Comparison of ENCODE assay signal across 22 cellular contexts in genomic region chr6:43211960-43212359, GRCh38. TPM values are rescaled to one million over a fixed set of nuclear protein-coding genes. Genes with fewer than 3 reads are reported as not detected.
A peak's percentile ranks its signal among the peaks of the same experiment; 100 is the strongest.
DNase-seq lines count a peak whose midpoint lies in the region; ATAC-seq, FAIRE-seq and TF ChIP-seq lines count a peak whose summit lies in the region.
"Had no signal": no experiment of that assay in that cellular context is flagged by ENCODE, and none has a peak within 500 bp of the region (broad histone marks: within the 10 kb centered on the region; RNA-seq: fewer than 3 reads in every experiment).

No MANE protein-coding gene starts in this region.

- no peaks in the 10 kb centered on the region for H3K9me1 ChIP-seq in endothelial cell of umbilical vein (replicated peaks; ENCODE audit: control insufficient read depth, extremely low read depth, insufficient read depth, low read length)

- POLR2A ChIA-PET in OCI-LY7 (lab: Charles Lee) (interaction anchor here (0.6 to 0.7 kb wide), 2 partner anchors 30 to 760 kb away, joined by 3 to 5 read pairs; partner anchors contain the start of genes CUL9 and TRERF1), endothelial cell of umbilical vein (lab: Charles Lee) (no interaction called here)

- no peak overlapping the region for H3K4me2 ChIP-seq in GM23338
- no peak overlapping the region for H3K4me2 ChIP-seq in OCI-LY7 (ENCODE audit: low read length)
- H3K4me2 ChIP-seq in endothelial cell of umbilical vein (ENCODE audit: insufficient read depth, low read length) = no peak overlapping the region
- no peak overlapping the region for H3K4me2 ChIP-seq in osteoblast (ENCODE audit: insufficient read depth, low read length)

- CTCF ChIA-PET in OCI-LY7 (lab: Charles Lee; ENCODE audit: unreplicated experiment) (no interaction called here), endothelial cell of umbilical vein (lab: Charles Lee) (interaction anchor here (1.0 to 1.6 kb wide), 5 partner anchors 11 to 122 kb away, joined by 3 to 8 read pairs (median 4); partner anchors contain the start of gene DNPH1)
- CTCF ChIA-PET in activated naive CD4-positive, alpha-beta T cell treated with anti-CD3 and anti-CD28 coated beads for 36 hours (lab: Charles Lee) = interaction anchor here (1.0 kb wide), 1 partner anchor 14 kb away, joined by 3 read pairs; no protein-coding TSS in a partner anchor

- H4K20me1 ChIP-seq in GM23338 (replicated peaks; ENCODE audit: insufficient read depth) (no peaks in the 10 kb centered on the region), OCI-LY7 (ENCODE audit: insufficient read depth, low read length) (no peaks in the 10 kb centered on the region), endothelial cell of umbilical vein (replicated peaks; ENCODE audit: control insufficient read depth, extremely low read depth, insufficient read depth, low read length) (no peaks in the 10 kb centered on the region), osteoblast (ENCODE audit: insufficient read depth, low read length) (no peaks in the 10 kb centered on the region)

- H3K27me3 Mint-ChIP-seq in GM23338 (ENCODE audit: insufficient read depth, low read depth, poor library complexity) = peaks cover 2% of the 10 kb centered on the region
- no peaks in the 10 kb centered on the region for H3K27me3 Mint-ChIP-seq in activated naive CD4-positive, alpha-beta T cell treated with anti-CD3 and anti-CD28 coated beads for 36 hours (ENCODE audit: low read depth)
- H3K27me3 Mint-ChIP-seq: activated naive CD8-positive, alpha-beta T cell treated with anti-CD3 and anti-CD28 coated beads, Interleukin-2, amount 50 U/mL, for 24 hours had no signal

- peak; percentile 14 to 50; a peak in 2 of 4 replicates for TF ChIP-seq CTCF in GM23338 (conservative IDR thresholded peaks at IDR 0.05; ENCODE audit: low read depth in 2 of 2)
- TF ChIP-seq CTCF in OCI-LY7 (conservative IDR thresholded peaks at IDR 0.05; ENCODE audit: low read length) = peak; percentile 43; the same call in 1 of the 2 replicates
- TF ChIP-seq CTCF in endothelial cell of umbilical vein (IDR thresholded peaks at IDR 0.05; ENCODE audit: extremely low read depth in 1 of 2, insufficient read depth in 1 of 2, low read depth in 1 of 2, low read length in 2 of 2) = peak in 1 of 2 donors; percentile 27
- TF ChIP-seq CTCF in osteoblast (IDR thresholded peaks at IDR 0.05; ENCODE audit: extremely low read depth, low read depth, low read length) = no peak

- ATAC-seq in GM23338 = peak; percentile 63
- ATAC-seq: activated naive CD8-positive, alpha-beta T cell treated with anti-CD3 and anti-CD28 coated beads, Interleukin-2, amount 50 U/mL, for 24 hours had no signal

- H3K27me3 ChIP-seq in GM23338 (ENCODE audit: insufficient read depth) (no peaks in the 10 kb centered on the region), endothelial cell of umbilical vein (ENCODE audit: control insufficient read depth in 2 of 2, insufficient read depth in 2 of 2, low read length in 2 of 2) (no peaks in the 10 kb centered on the region), osteoblast (ENCODE audit: insufficient read depth, low read length) (no peaks in the 10 kb centered on the region)
- H3K27me3 ChIP-seq: breast epithelium, esophagus squamous epithelium, MG63, tibial nerve had no signal

- H3K4me3 Mint-ChIP-seq in GM23338 = no peak overlapping the region
- H3K4me3 Mint-ChIP-seq in activated naive CD4-positive, alpha-beta T cell treated with anti-CD3 and anti-CD28 coated beads for 36 hours = no peak overlapping the region
- H3K4me3 Mint-ChIP-seq: activated naive CD8-positive, alpha-beta T cell treated with anti-CD3 and anti-CD28 coated beads, Interleukin-2, amount 50 U/mL, for 24 hours had no signal

- no peak overlapping the region for H3K9ac ChIP-seq in endothelial cell of umbilical vein (replicated peaks; ENCODE audit: extremely low read depth, insufficient read depth, low read length)

- H3K4me3 ChIP-seq in GM23338 (no peak overlapping the region), OCI-LY7 (ENCODE audit: low read depth, low read length, poor library complexity, severe bottlenecking) (no peak overlapping the region), endothelial cell of umbilical vein (replicated peaks in 1 of 3; ENCODE audit: insufficient read depth in 1 of 3, low read depth in 1 of 3, low read length in 3 of 3) (no peak overlapping the region), osteoblast (ENCODE audit: insufficient read depth, low read length) (no peak overlapping the region)
- H3K4me3 ChIP-seq: breast epithelium, esophagus squamous epithelium, MG63, tibial nerve had no signal

- H3K79me2 ChIP-seq in GM23338 (replicated peaks; ENCODE audit: insufficient read depth) = no peaks in the 10 kb centered on the region
- no peaks in the 10 kb centered on the region for H3K79me2 ChIP-seq in OCI-LY7 (ENCODE audit: insufficient read depth, low read depth, low read length)
- H3K79me2 ChIP-seq in endothelial cell of umbilical vein (ENCODE audit: control insufficient read depth, insufficient read depth, low read length) = no peaks in the 10 kb centered on the region
- H3K79me2 ChIP-seq in osteoblast (ENCODE audit: insufficient read depth, low read length) = no peaks in the 10 kb centered on the region

- H3K9me2 ChIP-seq in GM23338 (ENCODE audit: insufficient read depth) = no peaks in the 10 kb centered on the region
- no peaks in the 10 kb centered on the region for H3K9me2 ChIP-seq in OCI-LY7 (ENCODE audit: insufficient read depth, low read length)

- H3K4me1 Mint-ChIP-seq in GM23338 = peaks cover 3% of the 10 kb centered on the region
- H3K4me1 Mint-ChIP-seq in activated naive CD4-positive, alpha-beta T cell treated with anti-CD3 and anti-CD28 coated beads for 36 hours (ENCODE audit: low read depth) = no peaks in the 10 kb centered on the region
- H3K4me1 Mint-ChIP-seq: activated naive CD8-positive, alpha-beta T cell treated with anti-CD3 and anti-CD28 coated beads, Interleukin-2, amount 50 U/mL, for 24 hours had no signal

- BruUV-seq in OCI-LY7 (replicated peaks; lab: Mats Ljungman, UMichigan) (no TSS peak), endothelial cell of umbilical vein (replicated peaks; lab: Mats Ljungman, UMichigan) (no TSS peak)

- DNase-seq in GM23338 (ENCODE audit: low spot score) = no peak
- DNase-seq in OCI-LY7 (ENCODE audit: low spot score) = no peak
- peak; percentile 48 for DNase-seq in endothelial cell of umbilical vein (ENCODE audit: low read depth, low spot score)
- DNase-seq in osteoblast (ENCODE audit: insufficient read length, low spot score, missing footprints) = peak; percentile 6
- no peak for DNase-seq in pons (ENCODE audit: low spot score)
- DNase-seq in activated naive CD4-positive, alpha-beta T cell treated with anti-CD3 and anti-CD28 coated beads for 36 hours = no peak
- no peak for DNase-seq in activated CD4-positive, CD25-positive, alpha-beta regulatory T cell treated with anti-CD3 and anti-CD28 coated beads, Interleukin-2, amount 50 U/mL, for 72 hours
- DNase-seq: activated naive CD8-positive, alpha-beta T cell treated with anti-CD3 and anti-CD28 coated beads, Interleukin-2, amount 50 U/mL, for 24 hours; esophagus squamous epithelium; glutamatergic neuron; GOT3; IMR-90; MG63; NCI-H146; NCI-H226; stimulated activated naive CD4-positive, alpha-beta T cell treated with Interleukin-2 at 50 U/mL for 16 hours; T1000 had no signal

- no peaks in the 10 kb centered on the region; the same call in 2 of the 3 replicates for H3K36me3 Mint-ChIP-seq in GM23338 (ENCODE audit: low read depth)
- H3K36me3 Mint-ChIP-seq in activated naive CD4-positive, alpha-beta T cell treated with anti-CD3 and anti-CD28 coated beads for 36 hours (ENCODE audit: low read depth) = peaks cover 11% of the 10 kb centered on the region

- H3K27ac ChIP-seq in GM23338 (ENCODE audit: low read depth) (no peak overlapping the region), OCI-LY7 (ENCODE audit: low read depth, low read length, poor library complexity, severe bottlenecking) (no peak overlapping the region), endothelial cell of umbilical vein (ENCODE audit: insufficient read depth, low read depth, low read length) (no peak overlapping the region), osteoblast (ENCODE audit: low read depth, low read length) (no peak overlapping the region)
- H3K27ac ChIP-seq: breast epithelium, esophagus squamous epithelium, tibial nerve had no signal

- H3K9me3 ChIP-seq in OCI-LY7 (ENCODE audit: low read length) (no peaks in the 10 kb centered on the region), endothelial cell of umbilical vein (replicated peaks; ENCODE audit: control insufficient read depth, insufficient read depth, low read length) (no peaks in the 10 kb centered on the region), osteoblast (ENCODE audit: low read depth, low read length) (no peaks in the 10 kb centered on the region)
- H3K9me3 ChIP-seq: breast epithelium, esophagus squamous epithelium, MG63, tibial nerve had no signal

- H3F3A ChIP-seq in GM23338 (replicated peaks; ENCODE audit: low read depth) = no peaks in the 10 kb centered on the region

- H3K9me3 Mint-ChIP-seq in GM23338 = no peaks in the 10 kb centered on the region
- no peaks in the 10 kb centered on the region for H3K9me3 Mint-ChIP-seq in activated naive CD4-positive, alpha-beta T cell treated with anti-CD3 and anti-CD28 coated beads for 36 hours
- H3K9me3 Mint-ChIP-seq: activated naive CD8-positive, alpha-beta T cell treated with anti-CD3 and anti-CD28 coated beads, Interleukin-2, amount 50 U/mL, for 24 hours; activated T-helper 2 cell treated with anti-CD3 and anti-CD28 coated beads, Interferon-gamma antibody, Interleukin-2, Interleukin-4, amounts not matched to agents 10 μg/mL and 5 μg/mL and 100 μg/mL, durations not matched to agents 14 hours and 24 hours and 36 hours had no signal

- no peak overlapping the region for H3K27ac Mint-ChIP-seq in GM23338
- H3K27ac Mint-ChIP-seq in activated naive CD4-positive, alpha-beta T cell treated with anti-CD3 and anti-CD28 coated beads for 36 hours = no peak overlapping the region
- H3K27ac Mint-ChIP-seq: activated naive CD8-positive, alpha-beta T cell treated with anti-CD3 and anti-CD28 coated beads, Interleukin-2, amount 50 U/mL, for 24 hours; activated T-helper 2 cell treated with anti-CD3 and anti-CD28 coated beads, Interferon-gamma antibody, Interleukin-2, Interleukin-4, amounts not matched to agents 10 μg/mL and 5 μg/mL and 100 μg/mL, durations not matched to agents 14 hours and 24 hours and 36 hours had no signal

- intact Hi-C loops in OCI-LY7 (cut with micrococcal nuclease; ENCODE audit: unreplicated experiment) = no loop called here
- intact Hi-C loops in endothelial cell of umbilical vein (cut with micrococcal nuclease) = no loop called here
- intact Hi-C loops in activated naive CD4-positive, alpha-beta T cell treated with anti-CD3 and anti-CD28 coated beads for 36 hours (cut with micrococcal nuclease) = no loop called here

- peak; percentile 55 for FAIRE-seq in endothelial cell of umbilical vein (lab: Jason Lieb, UNC)

- dilution Hi-C loops in endothelial cell of umbilical vein (cut with MboI; ENCODE audit: extremely low pct_ligation_motif_present, low sequenced_read_pairs) = no loop called here

- TF ChIP-seq POLR2A in endothelial cell of umbilical vein (IDR thresholded peaks at IDR 0.05; ENCODE audit: low read depth, low read length) = no peak

- H2AFZ ChIP-seq in GM23338 (no peak overlapping the region), OCI-LY7 (ENCODE audit: low read length) (no peak overlapping the region), endothelial cell of umbilical vein (ENCODE audit: low read depth, low read length) (no peak overlapping the region), osteoblast (ENCODE audit: low read length) (no peak overlapping the region)

- H3K36me3 ChIP-seq in GM23338 (ENCODE audit: insufficient read depth) = no peaks in the 10 kb centered on the region
- no peaks in the 10 kb centered on the region for H3K36me3 ChIP-seq in OCI-LY7 (ENCODE audit: insufficient read depth, low read length)
- peaks cover 0 to 19% of the 10 kb centered on the region in 2 experiments for H3K36me3 ChIP-seq in endothelial cell of umbilical vein (ENCODE audit: control insufficient read depth in 2 of 2, extremely low read depth in 1 of 2, insufficient read depth in 2 of 2, low read length in 2 of 2)
- H3K36me3 ChIP-seq in osteoblast (ENCODE audit: insufficient read depth, low read length) = peaks cover 32% of the 10 kb centered on the region
- H3K36me3 ChIP-seq: breast epithelium, MG63 had no signal

- H3K4me1 ChIP-seq in GM23338 (ENCODE audit: insufficient read depth) (no peaks in the 10 kb centered on the region), OCI-LY7 (ENCODE audit: insufficient read depth, low read length, poor library complexity, severe bottlenecking) (no peaks in the 10 kb centered on the region), endothelial cell of umbilical vein (ENCODE audit: control insufficient read depth, extremely low read depth, insufficient read depth, low read length) (peaks cover 18% of the 10 kb centered on the region), osteoblast (ENCODE audit: insufficient read depth, low read length) (no peaks in the 10 kb centered on the region)
- H3K4me1 ChIP-seq: breast epithelium, esophagus squamous epithelium, tibial nerve had no signal

RNA-seq across cellular contexts. Expression of gene DNPH1, which starts 17.3 kb away (rescaled TPM):
- total RNA-seq in GM23338 (2014; rRNA removed; shearing (Covaris generic)) = 18.0 and 29.2 TPM in 2 replicates
- polyA plus RNA-seq in GM23338 (2016; fragmentation: Nextera tagmentation; extraction: Ambion mirVana) = 43.4 and 50.0 TPM in 2 replicates
- 111 and 126 TPM in 2 replicates for total RNA-seq in OCI-LY7 (2014; rRNA removed; shearing (Covaris generic))
- 58.7 and 65.5 TPM in 2 replicates for total RNA-seq in OCI-LY7 (2022)
- total RNA-seq in endothelial cell of umbilical vein = 34.3 and 37.7 TPM in 2 replicates
- polyA plus RNA-seq in endothelial cell of umbilical vein = 120 and 131 TPM in 2 replicates
- polyA plus RNA-seq in endothelial cell of umbilical vein (2011; cell fraction: cytosol; rRNA removed) = 65.8 and 81.7 TPM in 2 replicates
- 22.2 and 25.2 TPM in 2 replicates for polyA plus RNA-seq in endothelial cell of umbilical vein (2011; cell fraction: nucleus; rRNA removed)
- 30.6 and 50.9 TPM in 2 replicates for polyA plus RNA-seq in endothelial cell of umbilical vein (2012)
- polyA minus RNA-seq in endothelial cell of umbilical vein = 17.8 and 20.9 TPM in 2 replicates
- 58.5 TPM for polyA minus RNA-seq in endothelial cell of umbilical vein (2011; cell fraction: cytosol; rRNA and poly(A)+ RNA removed)
- 5.5 and 6.8 TPM in 2 replicates for polyA minus RNA-seq in endothelial cell of umbilical vein (2011; cell fraction: nucleus; rRNA and poly(A)+ RNA removed)
- total RNA-seq in osteoblast = 32.9 and 33.3 TPM in 2 replicates
- total RNA-seq in activated naive CD4-positive, alpha-beta T cell treated with anti-CD3 and anti-CD28 coated beads for 36 hours = 10 to 100 TPM; 59.7 to 59.8 TPM

RNA-seq across cellular contexts. Expression of gene CUL9, which starts 30.0 kb away (rescaled TPM):
- total RNA-seq in GM23338 (2014; rRNA removed; shearing (Covaris generic)) = 11.3 and 14.2 TPM in 2 replicates
- polyA plus RNA-seq in GM23338 (2016; fragmentation: Nextera tagmentation; extraction: Ambion mirVana) (2.6 and 4.9 TPM in 2 replicates), endothelial cell of umbilical vein (36.5 and 38.7 TPM in 2 replicates)
- 27.4 and 37.0 TPM in 2 replicates for total RNA-seq in OCI-LY7 (2014; rRNA removed; shearing (Covaris generic))
- total RNA-seq in OCI-LY7 (2022) (31.1 and 32.9 TPM in 2 replicates), endothelial cell of umbilical vein (43.9 and 46.0 TPM in 2 replicates), osteoblast (34.4 and 34.5 TPM in 2 replicates)
- 13.9 and 16.1 TPM in 2 replicates for polyA plus RNA-seq in endothelial cell of umbilical vein (2011; cell fraction: cytosol; rRNA removed)
- 209 and 248 TPM in 2 replicates for polyA plus RNA-seq in endothelial cell of umbilical vein (2011; cell fraction: nucleus; rRNA removed)
- polyA plus RNA-seq in endothelial cell of umbilical vein (2012) = 15.4 and 24.4 TPM in 2 replicates
- polyA minus RNA-seq in endothelial cell of umbilical vein = 48.9 and 51.7 TPM in 2 replicates
- 10.0 TPM for polyA minus RNA-seq in endothelial cell of umbilical vein (2011; cell fraction: cytosol; rRNA and poly(A)+ RNA removed)
- 59.2 and 76.5 TPM in 2 replicates for polyA minus RNA-seq in endothelial cell of umbilical vein (2011; cell fraction: nucleus; rRNA and poly(A)+ RNA removed)
- 10 to 100 TPM; 43.1 to 49.3 TPM for total RNA-seq in activated naive CD4-positive, alpha-beta T cell treated with anti-CD3 and anti-CD28 coated beads for 36 hours

RNA-seq across cellular contexts. Expression of gene TTBK1, which starts 31.3 kb away (rescaled TPM):
- 1.1 and 1.2 TPM in 2 replicates for total RNA-seq in GM23338 (2014; rRNA removed; shearing (Covaris generic))
- polyA plus RNA-seq in GM23338 (2016; fragmentation: Nextera tagmentation; extraction: Ambion mirVana) (0.14 and 0.29 TPM in 2 replicates), endothelial cell of umbilical vein (0.06 TPM in 2 replicates)
- total RNA-seq in OCI-LY7 (2014; rRNA removed; shearing (Covaris generic)) = 0.05 and 0.35 TPM in 2 replicates
- total RNA-seq in OCI-LY7 (2022) (1.5 and 1.7 TPM in 2 replicates), endothelial cell of umbilical vein (0.12 TPM in 1 of 2 replicates, not detected in the other), osteoblast (under 0.01 TPM in 1 of 2 replicates, not detected in the other)
- 0.01 TPM in 2 replicates for polyA plus RNA-seq in endothelial cell of umbilical vein (2011; cell fraction: cytosol; rRNA removed)
- 0.10 and 0.14 TPM in 2 replicates for polyA plus RNA-seq in endothelial cell of umbilical vein (2011; cell fraction: nucleus; rRNA removed)
- 0.04 and 0.07 TPM in 2 replicates for polyA plus RNA-seq in endothelial cell of umbilical vein (2012)
- polyA minus RNA-seq in endothelial cell of umbilical vein = 0.06 and 0.19 TPM in 2 replicates
- not detected for polyA minus RNA-seq in endothelial cell of umbilical vein (2011; cell fraction: cytosol; rRNA and poly(A)+ RNA removed)
- 0.10 and 0.14 TPM in 2 replicates for polyA minus RNA-seq in endothelial cell of umbilical vein (2011; cell fraction: nucleus; rRNA and poly(A)+ RNA removed)
- under 1 TPM in 1 of 2 experiments, not detected in 1; 0.02 TPM for total RNA-seq in activated naive CD4-positive, alpha-beta T cell treated with anti-CD3 and anti-CD28 coated beads for 36 hours
- total RNA-seq: IMR-90, RPMI7951, tibial nerve had no signal
- polyA plus RNA-seq: BJ had no signal

RNA-seq across cellular contexts. Expression of gene SRF, which starts 40.9 kb away (rescaled TPM):
- total RNA-seq in GM23338 (2014; rRNA removed; shearing (Covaris generic)) = 49.7 and 54.9 TPM in 2 replicates
- polyA plus RNA-seq in GM23338 (2016; fragmentation: Nextera tagmentation; extraction: Ambion mirVana) (9.9 and 13.4 TPM in 2 replicates), endothelial cell of umbilical vein (55.8 and 61.5 TPM in 2 replicates)
- total RNA-seq in OCI-LY7 (2014; rRNA removed; shearing (Covaris generic)) = 17.6 and 22.8 TPM in 2 replicates
- total RNA-seq in OCI-LY7 (2022) (23.1 and 24.2 TPM in 2 replicates), endothelial cell of umbilical vein (34.4 and 36.2 TPM in 2 replicates), osteoblast (17.7 and 20.6 TPM in 2 replicates)
- 37.8 and 42.6 TPM in 2 replicates for polyA plus RNA-seq in endothelial cell of umbilical vein (2011; cell fraction: cytosol; rRNA removed)
- 47.5 and 47.9 TPM in 2 replicates for polyA plus RNA-seq in endothelial cell of umbilical vein (2011; cell fraction: nucleus; rRNA removed)
- 21.5 and 25.2 TPM in 2 replicates for polyA plus RNA-seq in endothelial cell of umbilical vein (2012)
- polyA minus RNA-seq in endothelial cell of umbilical vein = 37.6 and 53.2 TPM in 2 replicates
- 26.0 TPM for polyA minus RNA-seq in endothelial cell of umbilical vein (2011; cell fraction: cytosol; rRNA and poly(A)+ RNA removed)
- polyA minus RNA-seq in endothelial cell of umbilical vein (2011; cell fraction: nucleus; rRNA and poly(A)+ RNA removed) = 15.8 and 19.1 TPM in 2 replicates
- total RNA-seq in activated naive CD4-positive, alpha-beta T cell treated with anti-CD3 and anti-CD28 coated beads for 36 hours = 10 to 100 TPM; 27.8 to 28.2 TPM

Comparison
In these comparisons a context has a peak if more than half of its experiments do, and no peak if none do; other contexts are left out.
1. DNase-seq: peak in endothelial cell of umbilical vein (single experiment) and osteoblast (single experiment); none in GM23338 (single experiment), OCI-LY7 (single experiment), pons (single experiment), activated naive CD4-positive, alpha-beta T cell treated with anti-CD3 and anti-CD28 coated beads for 36 hours (single experiment) and activated CD4-positive, CD25-positive, alpha-beta regulatory T cell treated with anti-CD3 and anti-CD28 coated beads, Interleukin-2, amount 50 U/mL, for 72 hours (single experiment).